16 cellular contexts compared by ENCODE assay signal in the genomic region with DNA sequence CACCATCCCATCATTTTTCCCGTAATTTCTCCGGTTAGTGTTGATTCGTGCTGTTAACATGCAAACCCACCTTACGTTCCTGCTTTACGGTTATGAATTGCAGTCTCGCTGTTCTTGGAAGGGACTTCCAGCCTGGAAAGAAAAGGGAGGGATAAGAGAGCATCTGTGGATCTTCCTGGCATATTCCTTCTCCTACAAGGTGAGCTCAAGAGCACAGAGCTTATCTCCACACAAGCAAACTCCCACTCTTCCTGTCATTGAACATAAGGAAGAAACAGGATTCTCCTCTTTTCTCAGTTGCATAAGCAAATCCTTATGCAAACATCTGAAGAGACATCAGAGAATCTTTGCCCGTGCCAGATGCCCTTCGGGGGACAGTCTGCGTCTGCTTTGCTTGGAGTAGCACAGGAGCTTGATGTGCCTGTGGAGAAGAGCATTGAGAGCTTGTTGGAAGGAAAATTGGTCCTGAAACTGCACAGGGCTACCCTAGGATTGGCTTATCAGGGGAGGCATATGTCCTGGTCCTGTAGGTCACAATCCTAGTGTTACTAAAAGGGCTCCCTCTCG.
A peak's percentile ranks its signal among the peaks of the same experiment; 100 is the strongest.
DNase-seq lines count a peak whose midpoint lies in the region; ATAC-seq lines count a peak whose summit lies in the region.
"Had no signal": no experiment of that assay in that cellular context is flagged by ENCODE, and none has a peak within 500 bp of the region (broad histone marks: within the 10 kb centered on the region; RNA-seq: fewer than 3 reads in every experiment).

No MANE protein-coding gene starts in this region.

- H3K27me3 ChIP-seq in BLaER1: no peaks in the 10 kb centered on the region
- H3K27me3 ChIP-seq in mesendoderm (ENCODE audit: insufficient read depth, low read length, poor library complexity): no peaks in the 10 kb centered on the region
- H3K27me3 ChIP-seq: BE2C had no signal

- H3K79me2 ChIP-seq in mesendoderm (ENCODE audit: control insufficient read depth, insufficient read depth, low read length): no peaks in the 10 kb centered on the region

- no peaks in the 10 kb centered on the region for H3K79me1 ChIP-seq in mesendoderm (ENCODE audit: low read length)

- peaks cover 32% of the 10 kb centered on the region for H3K36me3 ChIP-seq in BLaER1
- H3K36me3 ChIP-seq in mesendoderm (ENCODE audit: control insufficient read depth, insufficient read depth, low read length): peaks cover 1% of the 10 kb centered on the region
- H3K36me3 ChIP-seq: BE2C had no signal

- H3K18ac ChIP-seq in mesendoderm (ENCODE audit: low read length): no peak overlapping the region

- no peak for ATAC-seq in activated CD4-positive, CD25-positive, alpha-beta regulatory T cell treated with anti-CD3 and anti-CD28 coated beads, Interleukin-2, amount 50 U/mL, for 24 hours
- ATAC-seq: CD8-positive, alpha-beta T cell had no signal

- H3K56ac ChIP-seq in mesendoderm (ENCODE audit: low read length): no peak overlapping the region

- H3K4me2 ChIP-seq in BLaER1 (peak overlapping the region; percentile 77; the same call in 1 of the 2 replicates), mesendoderm (ENCODE audit: low read length) (no peak overlapping the region)

- no peak overlapping the region for H2BK5ac ChIP-seq in mesendoderm (ENCODE audit: low read length)

- no peak overlapping the region for H4K8ac ChIP-seq in mesendoderm (ENCODE audit: low read depth, low read length)

- H3K4me3 ChIP-seq in BLaER1 (peak overlapping the region; percentile 18; the same call in 1 of the 2 replicates), mesendoderm (ENCODE audit: low read length) (no peak overlapping the region)
- H3K4me3 ChIP-seq: GM23248 had no signal

- H4K5ac ChIP-seq in mesendoderm (ENCODE audit: low read length): no peak overlapping the region

- H3K9ac ChIP-seq in BLaER1: no peak overlapping the region
- H3K9ac ChIP-seq in mesendoderm (ENCODE audit: low read length): no peak overlapping the region
- H3K9ac ChIP-seq: GM23248 had no signal

- H2AK5ac ChIP-seq in mesendoderm (ENCODE audit: low read length): no peak overlapping the region

- WGBS in mesendoderm (ENCODE audit: extremely low coverage, insufficient coverage, low lambda C conversion rate): no CpG with 5 or more reads among the region's 10 CpGs

- no peaks in the 10 kb centered on the region for H4K20me1 ChIP-seq in BLaER1

- H3K27ac ChIP-seq in BLaER1: peak overlapping the region; percentile 91
- no peak overlapping the region for H3K27ac ChIP-seq in mesendoderm (ENCODE audit: low read depth, low read length)
- H3K27ac ChIP-seq: GM23248, HL-60 had no signal

- H3K23ac ChIP-seq in mesendoderm (ENCODE audit: low read length): peak overlapping the region; percentile 45

- H2BK15ac ChIP-seq in mesendoderm (replicated peaks; ENCODE audit: low read depth): no peak overlapping the region

- DNase-seq in NCI-H526 treated with DMSO at 0.1 percent for 48 hours (lab: John Stamatoyannopoulos, UW): peak; percentile 3
- no peak for DNase-seq in mesendoderm
- peak; percentile 32 for DNase-seq in pons (ENCODE audit: low spot score)
- no peak for DNase-seq in NCI-H128 (lab: John Stamatoyannopoulos, UW; ENCODE audit: unreplicated experiment)
- no peak for DNase-seq in effector CD4-positive, alpha-beta T cell
- DNase-seq: BE2C; CD8-positive, alpha-beta T cell; COR-L47; DMS153; DMS79 treated with DMSO at 0.1 percent for 48 hours; EL; GM23248; H9 had no signal

- H3K4me1 ChIP-seq in BLaER1: peaks cover 37% of the 10 kb centered on the region
- H3K4me1 ChIP-seq in mesendoderm (ENCODE audit: control insufficient read depth, low read depth, low read length): no peaks in the 10 kb centered on the region
- H3K4me1 ChIP-seq: BE2C had no signal

- no peak overlapping the region for H3K4ac ChIP-seq in mesendoderm (ENCODE audit: low read depth, low read length)

- peaks cover 82% of the 10 kb centered on the region for H3K9me3 ChIP-seq in BLaER1
- H3K9me3 ChIP-seq: BE2C had no signal

- no peak overlapping the region for H2BK120ac ChIP-seq in mesendoderm (ENCODE audit: low read depth, low read length)

Comparison
In these comparisons a context has a peak if more than half of its experiments do, and no peak if none do; other contexts are left out.
1. DNase-seq: peak in NCI-H526 treated with DMSO at 0.1 percent for 48 hours (single experiment) and pons (single experiment); none in mesendoderm (single experiment), NCI-H128 (single experiment) and effector CD4-positive, alpha-beta T cell (single experiment).